Comparison of ENCODE assay signal across 23 cellular contexts in the genomic region with DNA sequence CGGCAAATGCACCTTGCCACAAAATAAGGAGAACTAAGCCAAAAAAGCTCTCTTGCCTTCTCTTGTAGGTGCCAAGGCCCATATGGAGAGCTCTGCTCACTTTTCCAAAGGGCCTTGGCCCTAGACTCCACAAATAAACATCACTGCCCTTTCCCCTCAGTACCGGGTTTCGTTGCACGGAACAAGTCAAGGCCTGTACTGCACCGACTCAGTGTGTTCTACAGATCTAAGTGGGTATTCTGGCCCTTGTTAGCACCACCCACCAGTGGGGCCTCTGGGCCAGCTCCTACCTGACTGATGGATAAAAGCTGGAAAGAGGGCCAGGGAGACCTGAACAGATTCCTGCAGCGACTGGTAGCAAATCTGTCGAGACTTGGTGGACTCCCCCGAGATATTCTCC. TPM values are rescaled to one million over a fixed set of nuclear protein-coding genes. Genes with fewer than 3 reads are reported as not detected.
DNase-seq lines count a peak whose midpoint lies in the region; ATAC-seq, FAIRE-seq and TF ChIP-seq lines count a peak whose summit lies in the region.
"Had no signal": no experiment of that assay in that cellular context is flagged by ENCODE, and none has a peak within 500 bp of the region (broad histone marks: within the 10 kb centered on the region; RNA-seq: fewer than 3 reads in every experiment).

No MANE protein-coding gene starts in this region.

- ATAC-seq in HepG2 (no peak), foreskin keratinocyte (peak; percentile 44)
- no peak for ATAC-seq in activated T-helper 17 cell treated with anti-CD3 and anti-CD28 coated beads, Interleukin-2, amount 50 U/mL, for 72 hours (replicated peaks)
- ATAC-seq in CD8-positive, alpha-beta T cell, result no peak
- ATAC-seq: activated CD4-positive, CD25-positive, alpha-beta regulatory T cell treated with anti-CD3 and anti-CD28 coated beads, Interleukin-2, amount 50 U/mL, for 24 hours; activated CD8-positive, alpha-beta T cell treated with anti-CD3 and anti-CD28 coated beads for 36 hours; effector memory CD8-positive, alpha-beta T cell; naive thymus-derived CD8-positive, alpha-beta T cell; Right ventricle myocardium inferior; sciatic nerve had no signal

- H3K9ac ChIP-seq in liver (ENCODE audit: low read depth in 1 of 2, low read length in 2 of 2) (no peak overlapping the region), HepG2 (ENCODE audit: insufficient read depth, low read depth, low read length) (no peak overlapping the region)

- no peaks in the 10 kb centered on the region for H3K27me3 ChIP-seq in liver (ENCODE audit: control insufficient read depth in 4 of 4, insufficient read depth in 4 of 4, low read length in 3 of 4)
- no peaks in the 10 kb centered on the region for H3K27me3 ChIP-seq in HepG2 (ENCODE audit: control insufficient read depth in 1 of 2, insufficient read depth in 2 of 2, low read length in 2 of 2)
- H3K27me3 ChIP-seq in foreskin keratinocyte, result no peaks in the 10 kb centered on the region
- H3K27me3 ChIP-seq in CD8-positive, alpha-beta T cell (ENCODE audit: insufficient read depth, low read length), result no peaks in the 10 kb centered on the region
- H3K27me3 ChIP-seq: MG63, upper lobe of left lung had no signal

- H3K9me3 Mint-ChIP-seq in activated T-helper 17 cell treated with anti-CD3 and anti-CD28 coated beads, Interleukin-2, amount 50 U/mL, for 72 hours, result no peaks in the 10 kb centered on the region
- H3K9me3 Mint-ChIP-seq in CD8-positive, alpha-beta T cell, result no peaks in the 10 kb centered on the region
- no peaks in the 10 kb centered on the region for H3K9me3 Mint-ChIP-seq in HFFc6
- H3K9me3 Mint-ChIP-seq: activated CD8-positive, alpha-beta T cell treated with anti-CD3 and anti-CD28 coated beads for 36 hours; activated naive CD4-positive, alpha-beta T cell treated with anti-CD3 and anti-CD28 coated beads, Interleukin-2, amount 50 U/mL, for 24 hours; effector memory CD8-positive, alpha-beta T cell; naive thymus-derived CD8-positive, alpha-beta T cell had no signal

- WGBS in liver, result 69% methylated on average over 8 of the region's 8 CpGs
- WGBS in HepG2 (ENCODE audit: low lambda C conversion rate), result 98% methylated on average over 8 of the region's 8 CpGs

- peaks cover 3% of the 10 kb centered on the region; the same call in 1 of the 2 replicates for H4K20me1 ChIP-seq in HepG2 (ENCODE audit: insufficient read depth, low read length)

- H3K4me3 ChIP-seq in liver (ENCODE audit: low read depth in 1 of 3, low read length in 3 of 3), result no peak overlapping the region
- no peak overlapping the region for H3K4me3 ChIP-seq in HepG2 (replicated peaks in 1 of 3; ENCODE audit: insufficient read depth in 1 of 3, low read depth in 2 of 3, low read length in 3 of 3)
- no peak overlapping the region for H3K4me3 ChIP-seq in CD8-positive, alpha-beta T cell (ENCODE audit: low read depth, low read length)
- H3K4me3 ChIP-seq: HAP-1, MG63, upper lobe of left lung had no signal

- in situ Hi-C loops in HepG2 (cut with HindIII; ENCODE audit: extremely low pct_ligation_motif_present, low pct_unique_long_range_greater_than_20kb), result no loop called here

- H3K79me2 ChIP-seq in HepG2 (ENCODE audit: insufficient read depth, low read length), result no peaks in the 10 kb centered on the region

- no peak for TF ChIP-seq POLR2A in HepG2 (IDR thresholded peaks at IDR 0.05; ENCODE audit: insufficient read depth in 1 of 2, low read depth in 2 of 2, low read length in 2 of 2)

- H3K36me3 Mint-ChIP-seq in activated T-helper 17 cell treated with anti-CD3 and anti-CD28 coated beads, Interleukin-2, amount 50 U/mL, for 72 hours (ENCODE audit: low read depth), result peaks cover 100% of the 10 kb centered on the region
- peaks cover 99% of the 10 kb centered on the region for H3K36me3 Mint-ChIP-seq in CD8-positive, alpha-beta T cell
- H3K36me3 Mint-ChIP-seq in HFFc6 (ENCODE audit: low read depth), result peaks cover 47% of the 10 kb centered on the region

- no peaks in the 10 kb centered on the region for H3K9me3 ChIP-seq in liver (ENCODE audit: control insufficient read depth in 4 of 4, low read length in 3 of 4)
- H3K9me3 ChIP-seq in HepG2 (ENCODE audit: low read length), result no peaks in the 10 kb centered on the region
- no peaks in the 10 kb centered on the region for H3K9me3 ChIP-seq in CD8-positive, alpha-beta T cell (ENCODE audit: low read length)
- H3K9me3 ChIP-seq: HAP-1, MG63, upper lobe of left lung had no signal

- H3K36me3 ChIP-seq in liver (ENCODE audit: control insufficient read depth in 4 of 4, insufficient read depth in 3 of 4, low read depth in 1 of 4, low read length in 3 of 4) (peaks cover 5 to 56% (median 44%) of the 10 kb centered on the region in 4 donors), HepG2 (replicated peaks in 1 of 2; ENCODE audit: control insufficient read depth in 1 of 2, insufficient read depth in 2 of 2, low read length in 2 of 2) (peaks cover 62 to 90% of the 10 kb centered on the region in 2 experiments)
- peaks cover 82% of the 10 kb centered on the region for H3K36me3 ChIP-seq in CD8-positive, alpha-beta T cell (ENCODE audit: insufficient read depth, low read length)

- no peak overlapping the region for H3K4me3 Mint-ChIP-seq in activated T-helper 17 cell treated with anti-CD3 and anti-CD28 coated beads, Interleukin-2, amount 50 U/mL, for 72 hours
- H3K4me3 Mint-ChIP-seq in CD8-positive, alpha-beta T cell, result no peak overlapping the region
- no peak overlapping the region for H3K4me3 Mint-ChIP-seq in HFFc6
- H3K4me3 Mint-ChIP-seq: activated CD8-positive, alpha-beta T cell treated with anti-CD3 and anti-CD28 coated beads for 36 hours; activated naive CD4-positive, alpha-beta T cell treated with anti-CD3 and anti-CD28 coated beads, Interleukin-2, amount 50 U/mL, for 24 hours; effector memory CD8-positive, alpha-beta T cell had no signal

- TF ChIP-seq CTCF in liver (IDR thresholded peaks at IDR 0.05; ENCODE audit: low read depth, low read length, missing input control), result no peak
- no peak for TF ChIP-seq CTCF in HepG2 (CRISPR knock-in tag; IDR thresholded peaks at IDR 0.05)
- no peak for TF ChIP-seq CTCF in foreskin keratinocyte (conservative IDR thresholded peaks at IDR 0.05)
- no peak for TF ChIP-seq CTCF in CD8-positive, alpha-beta T cell (IDR thresholded peaks at IDR 0.05)
- TF ChIP-seq CTCF in HFFc6 (IDR thresholded peaks at IDR 0.05), result no peak

- CTCF ChIA-PET in HepG2 (lab: Yijun Ruan, JAX; ENCODE audit: low intra/inter-chr PET ratio, low total read pairs), result no interaction called here
- CTCF ChIA-PET in CD8-positive, alpha-beta T cell (lab: Charles Lee), result interaction anchor here (1.8 kb wide), 1 partner anchor 111 kb away, joined by 5 read pairs; no protein-coding TSS in a partner anchor

- TF ChIP-seq RAD21 in liver (IDR thresholded peaks at IDR 0.05) (no peak), HepG2 (CRISPR knock-in tag; IDR thresholded peaks at IDR 0.05) (no peak)

- H3K27ac ChIP-seq in liver (ENCODE audit: low read depth in 1 of 2, low read length in 2 of 2), result peak overlapping the region in 1 of 2 donors; percentile 39
- no peak overlapping the region for H3K27ac ChIP-seq in HepG2 (ENCODE audit: extremely low read length, insufficient read depth, low read length)
- H3K27ac ChIP-seq in foreskin keratinocyte, result no peak overlapping the region
- no peak overlapping the region for H3K27ac ChIP-seq in CD8-positive, alpha-beta T cell (ENCODE audit: low read depth, low read length)
- H3K27ac ChIP-seq: upper lobe of left lung had no signal

- H3K4me1 ChIP-seq in liver (ENCODE audit: control insufficient read depth in 4 of 4, insufficient read depth in 4 of 4, low read length in 3 of 4), result peaks cover 5 to 31% (median 28%) of the 10 kb centered on the region in 4 donors
- H3K4me1 ChIP-seq in HepG2 (ENCODE audit: insufficient read depth, low read length), result no peaks in the 10 kb centered on the region
- H3K4me1 ChIP-seq in foreskin keratinocyte, result no peaks in the 10 kb centered on the region
- no peaks in the 10 kb centered on the region for H3K4me1 ChIP-seq in CD8-positive, alpha-beta T cell (ENCODE audit: insufficient read depth, low read length)
- H3K4me1 ChIP-seq: HAP-1, upper lobe of left lung had no signal

- peaks cover 11% of the 10 kb centered on the region for H3K4me1 Mint-ChIP-seq in activated T-helper 17 cell treated with anti-CD3 and anti-CD28 coated beads, Interleukin-2, amount 50 U/mL, for 72 hours
- peaks cover 14% of the 10 kb centered on the region for H3K4me1 Mint-ChIP-seq in CD8-positive, alpha-beta T cell (ENCODE audit: low read depth)
- peaks cover 4% of the 10 kb centered on the region; the same call in 1 of the 2 replicates for H3K4me1 Mint-ChIP-seq in HFFc6 (ENCODE audit: low read depth)

- no peak overlapping the region for H2AFZ ChIP-seq in HepG2 (ENCODE audit: low read length)

- intact Hi-C loops in HepG2 (cut with micrococcal nuclease; ENCODE audit: unreplicated experiment), result no loop called here
- intact Hi-C loops in cardiac septum (cut with DNase I), result no loop called here
- intact Hi-C loops in CD8-positive, alpha-beta T cell (cut with DNase I, micrococcal nuclease), result no loop called here

- TF ChIP-seq EP300 in HepG2 (IDR thresholded peaks at IDR 0.05; ENCODE audit: low read depth in 2 of 2, low read length in 2 of 2) (no peak), HepG2 (CRISPR knock-in tag; IDR thresholded peaks at IDR 0.05; ENCODE audit: borderline replicate concordance) (no peak)

- no peak overlapping the region for H3K4me2 ChIP-seq in HepG2 (ENCODE audit: low read depth, low read length)

- POLR2A ChIA-PET in HepG2 (lab: Yijun Ruan, JAX), result no interaction called here
- POLR2A ChIA-PET in CD8-positive, alpha-beta T cell (lab: Charles Lee), result no interaction called here

- DNase-seq in HepG2 (ENCODE audit: low spot score) (no peak), foreskin keratinocyte (peak in 1 of 2 donors; percentile 19), cardiac septum (ENCODE audit: low spot score) (no peak), HFFc6 (no peak)
- DNase-seq in CD8-positive, alpha-beta T cell, result no peak
- DNase-seq in activated CD8-positive, alpha-beta memory T cell treated with anti-CD3 and anti-CD28 coated beads, Interleukin-2, amount 50 U/mL, for 4 hours, result no peak
- DNase-seq: activated CD8-positive, alpha-beta T cell treated with anti-CD3 and anti-CD28 coated beads for 36 hours; C1 segment of cervical spinal cord; effector memory CD8-positive, alpha-beta T cell; glutamatergic neuron; mesenchymal stem cell; MG63; naive thymus-derived CD8-positive, alpha-beta T cell; OCI-M1; upper lobe of left lung had no signal

- FAIRE-seq in HepG2 (lab: Jason Lieb, UNC), result no peak

- BruUV-seq in HepG2 (replicated peaks; lab: Mats Ljungman, UMichigan), result no TSS peak

- H3K27ac Mint-ChIP-seq in activated T-helper 17 cell treated with anti-CD3 and anti-CD28 coated beads, Interleukin-2, amount 50 U/mL, for 72 hours, result peak overlapping the region; percentile 56
- H3K27ac Mint-ChIP-seq in CD8-positive, alpha-beta T cell, result no peak overlapping the region
- no peak overlapping the region for H3K27ac Mint-ChIP-seq in HFFc6
- H3K27ac Mint-ChIP-seq: activated naive CD4-positive, alpha-beta T cell treated with anti-CD3 and anti-CD28 coated beads, Interleukin-2, amount 50 U/mL, for 24 hours; effector memory CD8-positive, alpha-beta T cell had no signal

- H3K27me3 Mint-ChIP-seq in activated T-helper 17 cell treated with anti-CD3 and anti-CD28 coated beads, Interleukin-2, amount 50 U/mL, for 72 hours, result no peaks in the 10 kb centered on the region
- no peaks in the 10 kb centered on the region for H3K27me3 Mint-ChIP-seq in CD8-positive, alpha-beta T cell (ENCODE audit: low read depth)
- H3K27me3 Mint-ChIP-seq in HFFc6 (ENCODE audit: insufficient read depth), result peaks cover 1% of the 10 kb centered on the region
- H3K27me3 Mint-ChIP-seq: activated CD8-positive, alpha-beta T cell treated with anti-CD3 and anti-CD28 coated beads for 36 hours; activated naive CD4-positive, alpha-beta T cell treated with anti-CD3 and anti-CD28 coated beads, Interleukin-2, amount 50 U/mL, for 24 hours; effector memory CD8-positive, alpha-beta T cell; naive thymus-derived CD8-positive, alpha-beta T cell had no signal

RNA-seq across cellular contexts. Expression of gene GSG1L, which starts 43.7 kb away (rescaled TPM):
- total RNA-seq in liver, result not detected
- not detected for polyA plus RNA-seq in liver
- total RNA-seq in HepG2 (2016; rRNA removed; fragmentation: Illumina TruSeq; extraction: Trizol), result not detected in 2 replicates
- total RNA-seq in HepG2 (2016; cell fraction: cytosol; rRNA removed; fragmentation: Illumina TruSeq; extraction: Trizol; ENCODE audit: low read depth), result not detected in 2 replicates
- total RNA-seq in HepG2 (2016; cell fraction: insoluble cytoplasmic fraction; rRNA removed; fragmentation: Illumina TruSeq; extraction: Trizol), result not detected in 2 replicates
- total RNA-seq in HepG2 (2016; cell fraction: membrane; rRNA removed; fragmentation: Illumina TruSeq; extraction: Trizol), result not detected in 2 replicates
- total RNA-seq in HepG2 (2016; cell fraction: nucleus; rRNA removed; fragmentation: Illumina TruSeq; extraction: Trizol), result not detected in 2 replicates
- not detected in 2 replicates for polyA plus RNA-seq in HepG2 (2011; rRNA removed)
- not detected in 2 replicates for polyA plus RNA-seq in HepG2 (2011; cell fraction: cytosol; rRNA removed)
- polyA plus RNA-seq in HepG2 (2011; cell fraction: nucleus; rRNA removed), result not detected in 2 replicates
- not detected in 2 replicates for polyA plus RNA-seq in HepG2 (2012)
- not detected in 2 replicates for polyA plus RNA-seq in HepG2 (2016; cell fraction: cytosol; fragmentation: Illumina TruSeq; extraction: Trizol; ENCODE audit: low read depth)
- not detected in 2 replicates for polyA plus RNA-seq in HepG2 (2016; cell fraction: insoluble cytoplasmic fraction; fragmentation: Illumina TruSeq; extraction: Trizol; ENCODE audit: low read depth)
- not detected in 2 replicates for polyA plus RNA-seq in HepG2 (2016; cell fraction: membrane; fragmentation: Illumina TruSeq; extraction: Trizol; ENCODE audit: low read depth)
- not detected in 2 replicates for polyA plus RNA-seq in HepG2 (2016; cell fraction: nucleus; fragmentation: Illumina TruSeq; extraction: Trizol; ENCODE audit: insufficient read depth, low read depth)
- polyA minus RNA-seq in HepG2 (2011; rRNA and poly(A)+ RNA removed; ENCODE audit: low replicate concordance), result not detected in 2 replicates
- not detected in 2 replicates for polyA minus RNA-seq in HepG2 (2011; cell fraction: cytosol; rRNA and poly(A)+ RNA removed)
- polyA minus RNA-seq in HepG2 (2011; cell fraction: nucleus; rRNA and poly(A)+ RNA removed), result not detected in 2 replicates
- under 1 TPM in 1 of 2 donors, not detected in 1; 0.29 TPM for total RNA-seq in activated T-helper 17 cell treated with anti-CD3 and anti-CD28 coated beads, Interleukin-2, amount 50 U/mL, for 72 hours
- not detected in 2 replicates for total RNA-seq in foreskin keratinocyte
- not detected in 2 replicates for polyA plus RNA-seq in foreskin keratinocyte
- 8.0 TPM for total RNA-seq in cardiac septum
- not detected for total RNA-seq in CD8-positive, alpha-beta T cell
- total RNA-seq in HFFc6 (2021; fragmentation: NEBNext Ultra II Directional; extraction: Animal tissue kit (Norgen Biotek cat#: 25700)), result not detected
- total RNA-seq: activated CD8-positive, alpha-beta T cell treated with anti-CD3 and anti-CD28 coated beads for 36 hours; naive thymus-derived CD8-positive, alpha-beta T cell; subcutaneous adipose tissue had no signal
- polyA plus RNA-seq: naive thymus-derived CD8-positive, alpha-beta T cell had no signal
